ENCODE assay signal across 18 cellular contexts in the genomic region with DNA sequence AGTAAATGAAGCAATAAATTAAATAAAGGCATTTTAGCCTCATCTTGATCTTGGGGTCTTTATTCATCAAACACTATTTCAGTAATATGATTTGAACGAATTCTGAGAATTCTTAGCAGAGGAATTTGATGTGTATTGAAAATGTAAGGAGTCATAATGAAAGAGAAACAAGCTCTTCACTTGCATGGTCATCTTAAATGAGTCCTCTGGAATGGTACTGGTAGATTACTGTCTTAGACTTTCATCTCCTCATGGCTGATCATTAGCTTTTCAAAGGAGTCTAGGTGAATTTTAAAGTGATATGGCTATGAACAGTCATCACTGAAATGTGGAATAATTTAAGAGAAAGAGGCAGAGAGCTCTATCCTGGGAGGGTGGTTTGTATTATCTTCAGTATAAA. TPM values are rescaled to one million over a fixed set of nuclear protein-coding genes. Genes with fewer than 3 reads are reported as not detected.
DNase-seq lines count a peak whose midpoint lies in the region; ATAC-seq and TF ChIP-seq lines count a peak whose summit lies in the region.
"Had no signal": no experiment of that assay in that cellular context is flagged by ENCODE, and none has a peak within 500 bp of the region (broad histone marks: within the 10 kb centered on the region; RNA-seq: fewer than 3 reads in every experiment).

No MANE protein-coding gene starts in this region.

- H3K27ac ChIP-seq in osteoblast (ENCODE audit: low read depth, low read length), result no peak overlapping the region
- H3K27ac ChIP-seq: colonic mucosa, foreskin keratinocyte, right atrium auricular region had no signal

- H3K9me3 ChIP-seq in osteoblast (ENCODE audit: low read depth, low read length), result no peaks in the 10 kb centered on the region
- H3K9me3 ChIP-seq: colonic mucosa, right atrium auricular region had no signal

- peaks cover 86% of the 10 kb centered on the region for H3K79me2 ChIP-seq in osteoblast (ENCODE audit: insufficient read depth, low read length)

- H2AFZ ChIP-seq in osteoblast (ENCODE audit: low read length), result no peak overlapping the region

- no peaks in the 10 kb centered on the region for H3K9me3 Mint-ChIP-seq in activated T-cell treated with anti-CD3 and anti-CD28 coated beads, Interleukin-2, amount 50 U/mL, for 72 hours
- no peaks in the 10 kb centered on the region for H3K9me3 Mint-ChIP-seq in activated T-cell treated with anti-CD3 and anti-CD28 coated beads, Interleukin-2, amount 50 U/mL, for 4 hours
- H3K9me3 Mint-ChIP-seq in activated T-helper 17 cell treated with anti-CD3 and anti-CD28 coated beads, Interleukin-2, amount 50 U/mL, for 72 hours, result no peaks in the 10 kb centered on the region
- H3K9me3 Mint-ChIP-seq in stimulated activated effector memory CD8-positive, alpha-beta T cell treated with anti-CD3 and anti-CD28 coated beads, Interleukin-12 subunit alpha, Interleukin-12 subunit beta, amount 100 ng/mL, for 72 hours, result no peaks in the 10 kb centered on the region

- H3K4me1 ChIP-seq in osteoblast (ENCODE audit: insufficient read depth, low read length), result no peaks in the 10 kb centered on the region
- H3K4me1 ChIP-seq: colonic mucosa, foreskin keratinocyte, right atrium auricular region had no signal

- peak in 1 of 2 donors; percentile 58 for ATAC-seq in activated T-cell treated with anti-CD3 and anti-CD28 coated beads, Interleukin-2, amount 50 U/mL, for 72 hours (replicated peaks in 1 of 2)
- ATAC-seq in activated T-cell treated with anti-CD3 and anti-CD28 coated beads, Interleukin-2, amount 50 U/mL, for 4 hours, result no peak
- peak; percentile 47 for ATAC-seq in HG02798 (IDR thresholded peaks at IDR 0.05; ENCODE audit: poor library complexity, unreplicated experiment)
- peak; percentile 72 for ATAC-seq in activated T-helper 17 cell treated with anti-CD3 and anti-CD28 coated beads, Interleukin-2, amount 50 U/mL, for 72 hours (replicated peaks)
- peak; percentile 78 for ATAC-seq in stimulated activated effector memory CD8-positive, alpha-beta T cell treated with anti-CD3 and anti-CD28 coated beads, Interleukin-12 subunit alpha, Interleukin-12 subunit beta, amount 100 ng/mL, for 72 hours
- ATAC-seq: foreskin keratinocyte, left colon had no signal

- no peak for TF ChIP-seq CTCF in osteoblast (IDR thresholded peaks at IDR 0.05; ENCODE audit: extremely low read depth, low read depth, low read length)

- H3K4me1 Mint-ChIP-seq in activated T-cell treated with anti-CD3 and anti-CD28 coated beads, Interleukin-2, amount 50 U/mL, for 72 hours (ENCODE audit: low read depth), result peaks cover 64% of the 10 kb centered on the region
- peaks cover 45% of the 10 kb centered on the region for H3K4me1 Mint-ChIP-seq in activated T-cell treated with anti-CD3 and anti-CD28 coated beads, Interleukin-2, amount 50 U/mL, for 4 hours (ENCODE audit: low read depth)
- H3K4me1 Mint-ChIP-seq in activated T-helper 17 cell treated with anti-CD3 and anti-CD28 coated beads, Interleukin-2, amount 50 U/mL, for 72 hours, result peaks cover 45% of the 10 kb centered on the region
- H3K4me1 Mint-ChIP-seq in stimulated activated effector memory CD8-positive, alpha-beta T cell treated with anti-CD3 and anti-CD28 coated beads, Interleukin-12 subunit alpha, Interleukin-12 subunit beta, amount 100 ng/mL, for 72 hours, result peaks cover 48% of the 10 kb centered on the region

- peak overlapping the region; percentile 96 for H3K27ac Mint-ChIP-seq in activated T-cell treated with anti-CD3 and anti-CD28 coated beads, Interleukin-2, amount 50 U/mL, for 72 hours
- H3K27ac Mint-ChIP-seq in activated T-helper 17 cell treated with anti-CD3 and anti-CD28 coated beads, Interleukin-2, amount 50 U/mL, for 72 hours, result peak overlapping the region; percentile 73
- H3K27ac Mint-ChIP-seq in stimulated activated effector memory CD8-positive, alpha-beta T cell treated with anti-CD3 and anti-CD28 coated beads, Interleukin-12 subunit alpha, Interleukin-12 subunit beta, amount 100 ng/mL, for 72 hours, result peak overlapping the region; percentile 72

- H3K4me2 ChIP-seq in osteoblast (ENCODE audit: insufficient read depth, low read length), result no peak overlapping the region

- H3K27me3 Mint-ChIP-seq in activated T-cell treated with anti-CD3 and anti-CD28 coated beads, Interleukin-2, amount 50 U/mL, for 72 hours (ENCODE audit: low read depth), result no peaks in the 10 kb centered on the region
- H3K27me3 Mint-ChIP-seq in activated T-cell treated with anti-CD3 and anti-CD28 coated beads, Interleukin-2, amount 50 U/mL, for 4 hours (ENCODE audit: low read depth), result no peaks in the 10 kb centered on the region
- no peaks in the 10 kb centered on the region for H3K27me3 Mint-ChIP-seq in activated T-helper 17 cell treated with anti-CD3 and anti-CD28 coated beads, Interleukin-2, amount 50 U/mL, for 72 hours

- peak overlapping the region in 1 of 2 donors; percentile 32 for H3K4me3 Mint-ChIP-seq in activated T-cell treated with anti-CD3 and anti-CD28 coated beads, Interleukin-2, amount 50 U/mL, for 72 hours
- H3K4me3 Mint-ChIP-seq in activated T-cell treated with anti-CD3 and anti-CD28 coated beads, Interleukin-2, amount 50 U/mL, for 4 hours, result no peak overlapping the region
- peak overlapping the region; percentile 0 for H3K4me3 Mint-ChIP-seq in activated T-helper 17 cell treated with anti-CD3 and anti-CD28 coated beads, Interleukin-2, amount 50 U/mL, for 72 hours
- H3K4me3 Mint-ChIP-seq in stimulated activated effector memory CD8-positive, alpha-beta T cell treated with anti-CD3 and anti-CD28 coated beads, Interleukin-12 subunit alpha, Interleukin-12 subunit beta, amount 100 ng/mL, for 72 hours, result no peak overlapping the region

- H3K4me3 ChIP-seq in osteoblast (ENCODE audit: insufficient read depth, low read length), result no peak overlapping the region
- H3K4me3 ChIP-seq: colonic mucosa, right atrium auricular region had no signal

- peaks cover 31% of the 10 kb centered on the region for H4K20me1 ChIP-seq in osteoblast (ENCODE audit: insufficient read depth, low read length)

- H3K27me3 ChIP-seq in osteoblast (ENCODE audit: insufficient read depth, low read length), result no peaks in the 10 kb centered on the region
- H3K27me3 ChIP-seq: colonic mucosa, foreskin keratinocyte, right atrium auricular region had no signal

- DNase-seq in activated T-cell treated with anti-CD3 and anti-CD28 coated beads, Interleukin-2, amount 50 U/mL, for 72 hours, result no peak
- DNase-seq in activated T-cell treated with anti-CD3 and anti-CD28 coated beads, Interleukin-2, amount 50 U/mL, for 4 hours, result no peak
- no peak for DNase-seq in stimulated activated effector memory CD8-positive, alpha-beta T cell treated with anti-CD3 and anti-CD28 coated beads, Interleukin-12 subunit alpha, Interleukin-12 subunit beta, amount 100 ng/mL, for 72 hours (ENCODE audit: low spot score in 2 of 2)
- DNase-seq in inferior parietal cortex (ENCODE audit: extremely low spot score) (no peak), osteoblast (ENCODE audit: insufficient read length, low spot score, missing footprints) (no peak), RKO (ENCODE audit: low spot score) (no peak)
- DNase-seq: activated CD8-positive, alpha-beta memory T cell treated with anti-CD3 and anti-CD28 coated beads for 24 hours; colonic mucosa; DMS79 treated with DMSO at 0.1 percent for 48 hours; foreskin keratinocyte; left colon; NCI-H1436 treated with DMSO at 0.1 percent for 48 hours; NCI-H2171 treated with DMSO at 0.1 percent for 48 hours; NCI-H82; occipital lobe had no signal

- H3K36me3 ChIP-seq in osteoblast (ENCODE audit: insufficient read depth, low read length), result peaks cover 55% of the 10 kb centered on the region

- peaks cover 10 to 34% of the 10 kb centered on the region in 2 donors for H3K36me3 Mint-ChIP-seq in activated T-cell treated with anti-CD3 and anti-CD28 coated beads, Interleukin-2, amount 50 U/mL, for 72 hours (ENCODE audit: insufficient read depth in 2 of 2)
- H3K36me3 Mint-ChIP-seq in activated T-cell treated with anti-CD3 and anti-CD28 coated beads, Interleukin-2, amount 50 U/mL, for 4 hours (ENCODE audit: insufficient read depth), result peaks cover 45% of the 10 kb centered on the region
- H3K36me3 Mint-ChIP-seq in activated T-helper 17 cell treated with anti-CD3 and anti-CD28 coated beads, Interleukin-2, amount 50 U/mL, for 72 hours (ENCODE audit: low read depth), result no peaks in the 10 kb centered on the region
- no peaks in the 10 kb centered on the region for H3K36me3 Mint-ChIP-seq in stimulated activated effector memory CD8-positive, alpha-beta T cell treated with anti-CD3 and anti-CD28 coated beads, Interleukin-12 subunit alpha, Interleukin-12 subunit beta, amount 100 ng/mL, for 72 hours

RNA-seq across cellular contexts. Expression of a gene that starts 30.0 kb away (rescaled TPM):
- 100 to 1,000 TPM; 284 to 286 TPM for total RNA-seq in activated T-cell treated with anti-CD3 and anti-CD28 coated beads, Interleukin-2, amount 50 U/mL, for 72 hours
- total RNA-seq in activated T-cell treated with anti-CD3 and anti-CD28 coated beads, Interleukin-2, amount 50 U/mL, for 4 hours, result 100 to 1,000 TPM; 240 to 248 (median 245) TPM
- total RNA-seq in activated T-helper 17 cell treated with anti-CD3 and anti-CD28 coated beads, Interleukin-2, amount 50 U/mL, for 72 hours, result 100 to 1,000 TPM; 209 to 242 TPM
- total RNA-seq in osteoblast, result 40.5 and 52.2 TPM in 2 replicates

Comparison
In these comparisons a context has a peak if more than half of its experiments do, and no peak if none do; other contexts are left out.
1. ATAC-seq: peak in HG02798 (single experiment), activated T-helper 17 cell treated with anti-CD3 and anti-CD28 coated beads, Interleukin-2, amount 50 U/mL, for 72 hours (single experiment) and stimulated activated effector memory CD8-positive, alpha-beta T cell treated with anti-CD3 and anti-CD28 coated beads, Interleukin-12 subunit alpha, Interleukin-12 subunit beta, amount 100 ng/mL, for 72 hours (single experiment); none in activated T-cell treated with anti-CD3 and anti-CD28 coated beads, Interleukin-2, amount 50 U/mL, for 4 hours (0 of 2).
2. Peak in every context shown above with its lines, with median percentiles within 50 percentile points of each other: H3K27ac Mint-ChIP-seq.